ENCODE assay signal across 14 cellular contexts in genomic region chr2:1740714-1741584, GRCh38. TPM values are rescaled to one million over a fixed set of nuclear protein-coding genes. Genes with fewer than 3 reads are reported as not detected.
DNase-seq lines count a peak whose midpoint lies in the region; ATAC-seq and TF ChIP-seq lines count a peak whose summit lies in the region.
"Had no signal": no experiment of that assay in that cellular context is flagged by ENCODE, and none has a peak within 500 bp of the region (broad histone marks: within the 10 kb centered on the region; RNA-seq: fewer than 3 reads in every experiment).

No MANE protein-coding gene starts in this region.

- intact Hi-C loops in cardiac septum (cut with DNase I) = loop anchor here (5.0 kb wide), 3 partner anchors 34 to 134 kb away; no protein-coding TSS in a partner anchor
- intact Hi-C loops in Right ventricle myocardium inferior (cut with DNase I) = no loop called here
- intact Hi-C loops in uterus (cut with DNase I; ENCODE audit: low total_unique reads) = loop anchor here (10.0 kb wide), 3 partner anchors 66 to 146 kb away; no protein-coding TSS in a partner anchor

- DNase-seq in cardiac septum (ENCODE audit: low spot score) (peak; percentile 71), Right ventricle myocardium inferior (ENCODE audit: missing footprints) (no peak), chondrocyte (ENCODE audit: low spot score) (peak; percentile 46), nephron progenitor cell (no peak), uterus (peak in 1 of 2 donors; percentile 11)
- DNase-seq in activated T-cell treated with anti-CD3 and anti-CD28 coated beads, Interleukin-2, amount 50 U/mL, for 48 hours = no peak
- DNase-seq: activated effector memory CD4-positive, alpha-beta T cell treated with anti-CD3 and anti-CD28 coated beads, Interleukin-2, amount 50 U/mL, for 16 hours; DND-41; Kasumi-1; SHP77 treated with DMSO at 0.1 percent for 48 hours; stimulated activated CD4-positive, alpha-beta T cell treated with anti-CD3 and anti-CD28 coated beads, Interleukin-4, amount 100 ng/mL, for 4 hours had no signal

- H3K9me3 ChIP-seq in uterus = no peaks in the 10 kb centered on the region
- H3K9me3 ChIP-seq: ovary had no signal

- peak overlapping the region; percentile 37 for H3K4me3 Mint-ChIP-seq in chondrocyte (ENCODE audit: unreplicated experiment)
- peak overlapping the region; percentile 95 for H3K4me3 Mint-ChIP-seq in nephron progenitor cell

- H3K9me3 Mint-ChIP-seq in chondrocyte (ENCODE audit: low read depth) (no peaks in the 10 kb centered on the region), nephron progenitor cell (peaks cover 37% of the 10 kb centered on the region)

- TF ChIP-seq CTCF in chondrocyte (IDR thresholded peaks at IDR 0.05) (no peak), nephron progenitor cell (IDR thresholded peaks at IDR 0.05) (no peak), uterus (IDR thresholded peaks at IDR 0.05) (no peak)

- H3K4me1 Mint-ChIP-seq in chondrocyte (ENCODE audit: low read depth) (peaks cover 63% of the 10 kb centered on the region), nephron progenitor cell (peaks cover 38% of the 10 kb centered on the region)

- H3K27me3 Mint-ChIP-seq in chondrocyte (ENCODE audit: low read depth) (no peaks in the 10 kb centered on the region), nephron progenitor cell (ENCODE audit: low read depth, poor library complexity) (peaks cover 2% of the 10 kb centered on the region)

- no peak overlapping the region for H3K4me3 ChIP-seq in uterus
- H3K4me3 ChIP-seq: ovary had no signal

- peaks cover 5% of the 10 kb centered on the region for H3K36me3 Mint-ChIP-seq in chondrocyte (ENCODE audit: low read depth)
- H3K36me3 Mint-ChIP-seq in nephron progenitor cell (ENCODE audit: low read depth) = peaks cover 60% of the 10 kb centered on the region

- no peaks in the 10 kb centered on the region for H3K36me3 ChIP-seq in uterus
- H3K36me3 ChIP-seq: ovary had no signal

- H3K27ac ChIP-seq in uterus = peak overlapping the region; percentile 65 to 72

- no peaks in the 10 kb centered on the region for H3K27me3 ChIP-seq in uterus
- H3K27me3 ChIP-seq: ovary had no signal

- no peak for TF ChIP-seq POLR2A in uterus (IDR thresholded peaks at IDR 0.05)

- H3K4me1 ChIP-seq in uterus = peaks cover 16% of the 10 kb centered on the region in 2 donors

- ATAC-seq in Right ventricle myocardium inferior (no peak), HG03159 (IDR thresholded peaks at IDR 0.05; ENCODE audit: unreplicated experiment) (no peak), GM21423 (IDR thresholded peaks at IDR 0.05; ENCODE audit: unreplicated experiment) (no peak)

- peak overlapping the region; percentile 59 for H3K27ac Mint-ChIP-seq in chondrocyte (ENCODE audit: unreplicated experiment)
- H3K27ac Mint-ChIP-seq in nephron progenitor cell = peak overlapping the region; percentile 73

RNA-seq across cellular contexts. Expression of gene PXDN, which starts 3.4 kb away (rescaled TPM):
- total RNA-seq in cardiac septum (27.5 TPM), Right ventricle myocardium inferior (19.7 TPM), chondrocyte (499 to 576 TPM (median 571 TPM) in 3 replicates), uterus (100 to 1,000 TPM in 1 of 4 donors, 10 to 100 TPM in 3; 26.6 to 254 (median 59.8) TPM)

Comparison
In these comparisons a context has a peak if more than half of its experiments do, and no peak if none do; other contexts are left out.
1. DNase-seq: peak in cardiac septum (single experiment) and chondrocyte (single experiment); none in Right ventricle myocardium inferior (single experiment), nephron progenitor cell (single experiment) and activated T-cell treated with anti-CD3 and anti-CD28 coated beads, Interleukin-2, amount 50 U/mL, for 48 hours (0 of 2).